ENCODE assay signal across 21 cellular contexts in the genomic region with DNA sequence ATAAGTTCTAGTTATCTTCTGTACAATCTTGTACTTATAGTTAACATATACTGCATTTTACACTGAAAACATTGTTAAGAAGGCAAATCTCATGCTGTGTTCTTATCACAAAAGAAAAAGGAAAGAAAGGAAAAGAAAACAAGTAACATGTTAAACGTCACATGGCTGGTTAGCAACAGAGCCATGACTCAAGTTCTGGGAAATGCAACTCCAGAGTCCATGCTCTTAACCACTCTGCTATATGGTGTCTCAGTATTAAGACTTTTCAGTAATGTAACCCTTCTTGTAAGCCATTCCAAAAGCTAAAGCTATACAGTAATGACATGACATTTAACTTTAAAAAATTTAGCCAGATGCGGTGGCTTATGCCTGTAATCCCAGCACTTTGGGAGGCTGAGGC.
DNase-seq lines count a peak whose midpoint lies in the region; ATAC-seq, FAIRE-seq and TF ChIP-seq lines count a peak whose summit lies in the region.
"Had no signal": no experiment of that assay in that cellular context is flagged by ENCODE, and none has a peak within 500 bp of the region (broad histone marks: within the 10 kb centered on the region; RNA-seq: fewer than 3 reads in every experiment).

No MANE protein-coding gene starts in this region.

- intact Hi-C loops in GM12878 (cut with micrococcal nuclease; ENCODE audit: unreplicated experiment): no loop called here

- no peak overlapping the region for H3K4me2 ChIP-seq in GM12878 (ENCODE audit: control insufficient read depth, insufficient read depth)
- H3K4me2 ChIP-seq: KMS-11, SK-N-SH had no signal

- H3K9ac ChIP-seq in GM12878 (ENCODE audit: control insufficient read depth, insufficient read depth, low read length): no peak overlapping the region
- H3K9ac ChIP-seq: KMS-11, SK-N-SH had no signal

- peak; percentile 7 for FAIRE-seq in GM12878 (lab: Jason Lieb, UNC)
- FAIRE-seq: GM12891, GM18507, HepG2 had no signal

- CTCF ChIA-PET in GM12878 (lab: Yijun Ruan, JAX): no interaction called here

- H3K27me3 ChIP-seq in ACC112 (ENCODE audit: insufficient read depth, low read length): no peaks in the 10 kb centered on the region
- H3K27me3 ChIP-seq in GM12878 (replicated peaks in 1 of 2; ENCODE audit: control insufficient read depth in 2 of 2, insufficient read depth in 2 of 2, low read length in 1 of 2): no peaks in the 10 kb centered on the region; a peak in 1 of 4 replicates

- H3K27ac ChIP-seq in ACC112 (ENCODE audit: low read depth, low read length): no peak overlapping the region
- no peak overlapping the region for H3K27ac ChIP-seq in GM12878 (ENCODE audit: control insufficient read depth, insufficient read depth)
- H3K27ac ChIP-seq: 22Rv1, KMS-11 had no signal

- 33% methylated on average over 2 of the region's 2 CpGs for WGBS in GM12878 (ENCODE audit: insufficient coverage, insufficient replicate concordance, low lambda C conversion rate, missing lambda C conversion rate)

- H3K36me3 ChIP-seq in ACC112 (ENCODE audit: insufficient read depth, low read length): no peaks in the 10 kb centered on the region
- H3K36me3 ChIP-seq in GM12878 (ENCODE audit: control insufficient read depth in 2 of 2, insufficient read depth in 2 of 2, low read length in 1 of 2): no peaks in the 10 kb centered on the region

- RAD21 ChIA-PET in GM12878 (lab: Charles Lee; ENCODE audit: unreplicated experiment): no interaction called here

- H3K9me3 ChIP-seq in GM12878 (replicated peaks; ENCODE audit: control insufficient read depth, insufficient read depth, low read length): no peaks in the 10 kb centered on the region
- H3K9me3 ChIP-seq: SK-N-SH had no signal

- no TSS peak for BruUV-seq in GM12878 (replicated peaks; lab: Mats Ljungman, UMichigan)

- no peaks in the 10 kb centered on the region for H3K4me1 ChIP-seq in ACC112 (ENCODE audit: control insufficient read depth, insufficient read depth, low read length, unreplicated experiment)
- no peaks in the 10 kb centered on the region for H3K4me1 ChIP-seq in GM12878 (ENCODE audit: control insufficient read depth, insufficient read depth, low read length)

- H4K20me1 ChIP-seq in GM12878 (ENCODE audit: control insufficient read depth, insufficient read depth): no peaks in the 10 kb centered on the region

- in situ Hi-C loops in GM12878 (cut with MboI): no loop called here

- TF ChIP-seq POLR2A in GM12878 (IDR thresholded peaks at IDR 0.05; ENCODE audit: low read depth, low read length): no peak

- POLR2A ChIA-PET in GM12878 (lab: Charles Lee): no interaction called here

- H3K4me3 ChIP-seq in ACC112 (ENCODE audit: low read depth, low read length) (no peak overlapping the region), GM12878 (no peak overlapping the region)

- no peak for TF ChIP-seq CTCF in GM12878 (IDR thresholded peaks at IDR 0.05 in 2 of 3, conservative IDR thresholded peaks at IDR 0.05 in 1 of 3; ENCODE audit: control insufficient read depth in 2 of 3, extremely low read depth in 1 of 3, insufficient read depth in 1 of 3, low read depth in 3 of 3, low read length in 3 of 3)

- DNase-seq in NCI-H82 (lab: John Stamatoyannopoulos, UW) (peak; percentile 64), GM12878 (ENCODE audit: low read depth, low spot score) (no peak), iris pigment epithelial cell (ENCODE audit: low read depth) (peak; percentile 28), OCI-M2 (lab: John Stamatoyannopoulos, UW; ENCODE audit: unreplicated experiment) (no peak), COR-L47 (lab: John Stamatoyannopoulos, UW) (no peak), Kasumi-1 (lab: John Stamatoyannopoulos, UW) (no peak)
- DNase-seq: EL; NCI-H1048; NCI-H1436 treated with DMSO at 0.1 percent for 48 hours; NCI-H2029; NCI-H69; NK-92 treated with Interleukin-12 subunit alpha and Interleukin-12 subunit beta, amount 100 ng/mL, for 24 hours; SHP77 treated with DMSO at 0.1 percent for 48 hours; SK-N-SH had no signal

- TF ChIP-seq RAD21 in GM12878 (IDR thresholded peaks at IDR 0.05; ENCODE audit: insufficient read depth, low read depth, low read length): no peak

- H2AFZ ChIP-seq in ACC112 (ENCODE audit: low read length, unreplicated experiment) (peak overlapping the region; percentile 79), GM12878 (ENCODE audit: control insufficient read depth, low read depth, low read length) (no peak overlapping the region)

- no peak for TF ChIP-seq EP300 in GM12878 (IDR thresholded peaks at IDR 0.05; ENCODE audit: borderline replicate concordance in 1 of 2, control insufficient read depth in 1 of 2, low read depth in 2 of 2, low read length in 2 of 2)

- H3K79me2 ChIP-seq in ACC112 (ENCODE audit: control insufficient read depth, insufficient read depth, low read length, unreplicated experiment) (no peaks in the 10 kb centered on the region), GM12878 (ENCODE audit: control insufficient read depth, insufficient read depth, low read length) (no peaks in the 10 kb centered on the region)

- SMC1A ChIA-PET in GM12878 (lab: Charles Lee; ENCODE audit: uncharacterized antibody, unreplicated experiment): no interaction called here

- no peak for ATAC-seq in GM12878
- ATAC-seq in GM19452 (IDR thresholded peaks at IDR 0.05; ENCODE audit: unreplicated experiment): no peak
- ATAC-seq: HepG2 had no signal

TF ChIP-seq in GM12878, 131 proteins besides CTCF, POLR2A, EP300 and RAD21:
- TF ChIP-seq, protein P1, sequence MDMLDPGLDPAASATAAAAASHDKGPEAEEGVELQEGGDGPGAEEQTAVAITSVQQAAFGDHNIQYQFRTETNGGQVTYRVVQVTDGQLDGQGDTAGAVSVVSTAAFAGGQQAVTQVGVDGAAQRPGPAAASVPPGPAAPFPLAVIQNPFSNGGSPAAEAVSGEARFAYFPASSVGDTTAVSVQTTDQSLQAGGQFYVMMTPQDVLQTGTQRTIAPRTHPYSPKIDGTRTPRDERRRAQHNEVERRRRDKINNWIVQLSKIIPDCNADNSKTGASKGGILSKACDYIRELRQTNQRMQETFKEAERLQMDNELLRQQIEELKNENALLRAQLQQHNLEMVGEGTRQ (IDR thresholded peaks at IDR 0.05; ENCODE audit: borderline replicate concordance, low read depth, low read length): no peak
- TF ChIP-seq RELA (IDR thresholded peaks at IDR 0.05; ENCODE audit: borderline replicate concordance, partially characterized antibody) (no peak), RAD51 (IDR thresholded peaks at IDR 0.05) (no peak), CHD2 (IDR thresholded peaks at IDR 0.05; ENCODE audit: borderline replicate concordance, low read depth, low read length) (no peak), PKNOX1 (IDR thresholded peaks at IDR 0.05) (no peak), NR2C1 (IDR thresholded peaks at IDR 0.05) (no peak), POU2F2 (IDR thresholded peaks at IDR 0.05; ENCODE audit: borderline replicate concordance, low read depth, low read length) (no peak), TBL1XR1 (IDR thresholded peaks at IDR 0.05; ENCODE audit: low read depth, low read length) (no peak), ZNF274 (IDR thresholded peaks at IDR 0.05; ENCODE audit: insufficient read depth, insufficient read length) (no peak), HDAC2 (IDR thresholded peaks at IDR 0.05) (no peak), PML (IDR thresholded peaks at IDR 0.05; ENCODE audit: low read length) (no peak), MEF2B (IDR thresholded peaks at IDR 0.05; ENCODE audit: partially characterized antibody, poor library complexity, severe bottlenecking) (no peak)
- TF ChIP-seq, protein P2, sequence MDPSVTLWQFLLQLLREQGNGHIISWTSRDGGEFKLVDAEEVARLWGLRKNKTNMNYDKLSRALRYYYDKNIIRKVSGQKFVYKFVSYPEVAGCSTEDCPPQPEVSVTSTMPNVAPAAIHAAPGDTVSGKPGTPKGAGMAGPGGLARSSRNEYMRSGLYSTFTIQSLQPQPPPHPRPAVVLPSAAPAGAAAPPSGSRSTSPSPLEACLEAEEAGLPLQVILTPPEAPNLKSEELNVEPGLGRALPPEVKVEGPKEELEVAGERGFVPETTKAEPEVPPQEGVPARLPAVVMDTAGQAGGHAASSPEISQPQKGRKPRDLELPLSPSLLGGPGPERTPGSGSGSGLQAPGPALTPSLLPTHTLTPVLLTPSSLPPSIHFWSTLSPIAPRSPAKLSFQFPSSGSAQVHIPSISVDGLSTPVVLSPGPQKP (IDR thresholded peaks at IDR 0.05; ENCODE audit: low read depth, low read length): no peak

Comparison
In these comparisons a context has a peak if more than half of its experiments do, and no peak if none do; other contexts are left out.
1. DNase-seq: peak in NCI-H82 (single experiment) and iris pigment epithelial cell (single experiment); none in GM12878 (single experiment), OCI-M2 (single experiment), COR-L47 (single experiment) and Kasumi-1 (0 of 2).